In genomic region chr12:107504503-107504885, GRCh38 we compare ENCODE assay signal across 22 cellular contexts.
DNase-seq lines count a peak whose midpoint lies in the region; ATAC-seq and TF ChIP-seq lines count a peak whose summit lies in the region.
"Had no signal": no experiment of that assay in that cellular context is flagged by ENCODE, and none has a peak within 500 bp of the region (broad histone marks: within the 10 kb centered on the region; RNA-seq: fewer than 3 reads in every experiment).

No MANE protein-coding gene starts in this region.

- no peaks in the 10 kb centered on the region for H3K36me3 ChIP-seq in A673 (ENCODE audit: insufficient read depth, low read length, poor library complexity, severe bottlenecking)
- H3K36me3 ChIP-seq: Peyer's patch had no signal

- ATAC-seq in HG03571 (IDR thresholded peaks at IDR 0.05; ENCODE audit: unreplicated experiment): no peak
- ATAC-seq: HCT116 had no signal

- BruUV-seq in A673 (replicated peaks; lab: Mats Ljungman, UMichigan): no TSS peak

- CTCF ChIA-PET in A673 (lab: Charles Lee): no interaction called here

- no peaks in the 10 kb centered on the region for H3K27me3 ChIP-seq in A673 (replicated peaks; ENCODE audit: insufficient read depth, low read depth, low read length, poor library complexity)
- H3K27me3 ChIP-seq: Peyer's patch had no signal

- peaks cover 9% of the 10 kb centered on the region for H3K4me1 ChIP-seq in A673 (ENCODE audit: insufficient read depth, low read length, poor library complexity, severe bottlenecking)
- H3K4me1 ChIP-seq: Peyer's patch had no signal

- intact Hi-C loops in A673 (cut with micrococcal nuclease; ENCODE audit: unreplicated experiment): no loop called here

- H3K9me3 ChIP-seq in A673 (ENCODE audit: low read depth, low read length, poor library complexity, severe bottlenecking): no peaks in the 10 kb centered on the region
- H3K9me3 ChIP-seq: Peyer's patch had no signal

- POLR2A ChIA-PET in A673 (lab: Charles Lee; ENCODE audit: low non-redundant PET): no interaction called here

- H3K4me3 ChIP-seq in A673 (ENCODE audit: low read depth, low read length, poor library complexity, severe bottlenecking): no peak overlapping the region
- H3K4me3 ChIP-seq: Peyer's patch had no signal

- peak; percentile 15 for DNase-seq in NCI-H1436 (lab: John Stamatoyannopoulos, UW)
- no peak for DNase-seq in NCI-H1436 treated with DMSO at 0.1 percent for 48 hours (lab: John Stamatoyannopoulos, UW)
- peak; percentile 75 for DNase-seq in A673 (ENCODE audit: low spot score)
- DNase-seq in DMS79 treated with DMSO at 0.1 percent for 48 hours (lab: John Stamatoyannopoulos, UW): peak; percentile 68
- peak; percentile 42 for DNase-seq in NCI-H82 treated with DMSO at 0.1 percent for 48 hours (lab: John Stamatoyannopoulos, UW; ENCODE audit: unreplicated experiment)
- no peak for DNase-seq in D341Med (ENCODE audit: low spot score)
- DNase-seq: AML-193; C1 segment of cervical spinal cord; CD4-positive, alpha-beta memory T cell; COR-L47; Karpas-422; NCI-H1092; NCI-H1694 treated with DMSO at 0.1 percent for 48 hours; NCI-H2107; NCI-H226; NCI-H774; Peyer's patch; SHP77 treated with DMSO at 0.1 percent for 48 hours; SW 1271; T1000 had no signal

- TF ChIP-seq CTCF in A673 (conservative IDR thresholded peaks at IDR 0.05; ENCODE audit: low read depth, low read length): no peak

- no peak overlapping the region for H3K27ac ChIP-seq in A673 (ENCODE audit: low read depth, low read length, poor library complexity, severe bottlenecking)
- H3K27ac ChIP-seq: Peyer's patch had no signal

Comparison
In these comparisons a context has a peak if more than half of its experiments do, and no peak if none do; other contexts are left out.
1. DNase-seq: peak in NCI-H1436 (single experiment), A673 (single experiment), DMS79 treated with DMSO at 0.1 percent for 48 hours (single experiment) and NCI-H82 treated with DMSO at 0.1 percent for 48 hours (single experiment); none in NCI-H1436 treated with DMSO at 0.1 percent for 48 hours (single experiment) and D341Med (single experiment).